Comparison of ENCODE assay signal across 17 cellular contexts in the genomic region with DNA sequence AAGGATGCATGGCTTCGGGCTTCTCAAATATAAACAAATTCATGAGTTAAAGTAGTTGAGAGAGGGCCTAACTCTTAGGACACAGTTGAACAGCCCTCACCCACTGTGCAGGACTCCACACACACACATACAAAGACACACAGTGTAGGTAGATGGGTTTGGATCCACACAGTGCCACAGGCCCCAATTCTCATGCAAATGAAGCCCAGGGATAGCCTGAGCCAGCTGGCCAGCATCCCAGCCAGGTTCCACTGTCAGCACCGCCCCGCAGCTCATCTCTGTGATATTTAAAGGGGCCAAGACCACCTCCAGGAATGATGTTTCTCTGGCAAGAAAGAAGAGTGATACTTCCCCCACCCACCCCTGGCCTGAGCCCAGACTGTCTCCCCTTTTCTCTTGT. TPM values are rescaled to one million over a fixed set of nuclear protein-coding genes. Genes with fewer than 3 reads are reported as not detected.
DNase-seq lines count a peak whose midpoint lies in the region; ATAC-seq and TF ChIP-seq lines count a peak whose summit lies in the region.
"Had no signal": no experiment of that assay in that cellular context is flagged by ENCODE, and none has a peak within 500 bp of the region (broad histone marks: within the 10 kb centered on the region; RNA-seq: fewer than 3 reads in every experiment).

No MANE protein-coding gene starts in this region.

- no peaks in the 10 kb centered on the region for H3K9me3 ChIP-seq in endodermal cell (ENCODE audit: control insufficient read depth, low read length)
- no peaks in the 10 kb centered on the region for H3K9me3 ChIP-seq in suprapubic skin
- H3K9me3 ChIP-seq: left ventricle myocardium inferior had no signal

- H3K9me3 Mint-ChIP-seq in MCF 10A (ENCODE audit: unreplicated experiment) (no peaks in the 10 kb centered on the region), endodermal cell (no peaks in the 10 kb centered on the region)
- no peaks in the 10 kb centered on the region for H3K9me3 Mint-ChIP-seq in activated CD4-positive, alpha-beta T cell treated with anti-CD3 and anti-CD28 coated beads, Interleukin-2, amount 10 ng/mL, durations not matched to agents 7 days and 5 days
- H3K9me3 Mint-ChIP-seq: activated naive CD8-positive, alpha-beta T cell treated with anti-CD3 and anti-CD28 coated beads for 36 hours; activated T-cell treated with anti-CD3 and anti-CD28 coated beads, Interleukin-2, amount 50 U/mL, for 24 hours; stimulated activated naive CD8-positive, alpha-beta T cell treated with anti-CD3 and anti-CD28 coated beads, Interleukin-15, amount 100 ng/mL, for 72 hours had no signal

- no peak for ATAC-seq in HG03045 (IDR thresholded peaks at IDR 0.05; ENCODE audit: unreplicated experiment)
- ATAC-seq: stimulated activated naive CD8-positive, alpha-beta T cell treated with anti-CD3 and anti-CD28 coated beads, Interleukin-15, amount 100 ng/mL, for 72 hours had no signal

- H3K4me3 Mint-ChIP-seq in MCF 10A (ENCODE audit: unreplicated experiment), result no peak overlapping the region
- no peak overlapping the region for H3K4me3 Mint-ChIP-seq in endodermal cell
- H3K4me3 Mint-ChIP-seq in activated CD4-positive, alpha-beta T cell treated with anti-CD3 and anti-CD28 coated beads, Interleukin-2, amount 10 ng/mL, durations not matched to agents 7 days and 5 days, result no peak overlapping the region
- H3K4me3 Mint-ChIP-seq: activated naive CD8-positive, alpha-beta T cell treated with anti-CD3 and anti-CD28 coated beads for 36 hours; activated T-cell treated with anti-CD3 and anti-CD28 coated beads, Interleukin-2, amount 50 U/mL, for 24 hours; CD4-positive, alpha-beta memory T cell; stimulated activated naive CD8-positive, alpha-beta T cell treated with anti-CD3 and anti-CD28 coated beads, Interleukin-15, amount 100 ng/mL, for 72 hours had no signal

- TF ChIP-seq CTCF in MCF 10A (IDR thresholded peaks at IDR 0.05; ENCODE audit: unreplicated experiment) (no peak), endodermal cell (conservative IDR thresholded peaks at IDR 0.05) (no peak), suprapubic skin (IDR thresholded peaks at IDR 0.05) (no peak)

- in situ Hi-C loops in T47D (cut with HindIII; ENCODE audit: low pct_unique_long_range_greater_than_20kb, low sequenced_read_pairs), result no loop called here

- H3K27me3 Mint-ChIP-seq in MCF 10A (ENCODE audit: insufficient read depth, unreplicated experiment) (no peaks in the 10 kb centered on the region), endodermal cell (ENCODE audit: insufficient read depth) (no peaks in the 10 kb centered on the region)
- H3K27me3 Mint-ChIP-seq in activated CD4-positive, alpha-beta T cell treated with anti-CD3 and anti-CD28 coated beads, Interleukin-2, amount 10 ng/mL, durations not matched to agents 7 days and 5 days, result no peaks in the 10 kb centered on the region
- H3K27me3 Mint-ChIP-seq: activated naive CD8-positive, alpha-beta T cell treated with anti-CD3 and anti-CD28 coated beads for 36 hours; activated T-cell treated with anti-CD3 and anti-CD28 coated beads, Interleukin-2, amount 50 U/mL, for 24 hours; CD4-positive, alpha-beta memory T cell; stimulated activated naive CD8-positive, alpha-beta T cell treated with anti-CD3 and anti-CD28 coated beads, Interleukin-15, amount 100 ng/mL, for 72 hours had no signal

- H3K36me3 Mint-ChIP-seq in MCF 10A (ENCODE audit: insufficient read depth, unreplicated experiment), result peaks cover 11% of the 10 kb centered on the region
- no peaks in the 10 kb centered on the region for H3K36me3 Mint-ChIP-seq in endodermal cell (ENCODE audit: low read depth)
- H3K36me3 Mint-ChIP-seq in activated CD4-positive, alpha-beta T cell treated with anti-CD3 and anti-CD28 coated beads, Interleukin-2, amount 10 ng/mL, durations not matched to agents 7 days and 5 days (ENCODE audit: low read depth), result peaks cover 5% of the 10 kb centered on the region
- H3K36me3 Mint-ChIP-seq: activated naive CD8-positive, alpha-beta T cell treated with anti-CD3 and anti-CD28 coated beads for 36 hours had no signal

- H3K4me1 ChIP-seq in endodermal cell (ENCODE audit: control insufficient read depth, insufficient read depth, low read length), result no peaks in the 10 kb centered on the region
- no peaks in the 10 kb centered on the region for H3K4me1 ChIP-seq in suprapubic skin
- H3K4me1 ChIP-seq: left ventricle myocardium inferior, SJSA1 had no signal

- CTCF ChIA-PET in MCF 10A (lab: Yijun Ruan, JAX), result interaction anchor here (0.6 to 0.7 kb wide), 3 partner anchors 56 to 683 kb away, joined by 3 read pairs; no protein-coding TSS in a partner anchor
- CTCF ChIA-PET in activated CD4-positive, alpha-beta T cell treated with anti-CD3 and anti-CD28 coated beads, Interleukin-2, amount 10 ng/mL, durations not matched to agents 7 days and 5 days (lab: Charles Lee), result interaction anchor here (1.4 to 3.8 kb wide), 4 partner anchors 10 to 26 kb away, joined by 3 to 9 read pairs (median 4); no protein-coding TSS in a partner anchor

- H3K4me3 ChIP-seq in endodermal cell (ENCODE audit: low read length) (no peak overlapping the region), suprapubic skin (no peak overlapping the region)
- H3K4me3 ChIP-seq: left ventricle myocardium inferior, SJSA1 had no signal

- TF ChIP-seq POLR2A in suprapubic skin (IDR thresholded peaks at IDR 0.05), result no peak

- peaks cover 6% of the 10 kb centered on the region for H3K36me3 ChIP-seq in endodermal cell (ENCODE audit: control insufficient read depth, insufficient read depth, low read length)
- peaks cover 10% of the 10 kb centered on the region for H3K36me3 ChIP-seq in suprapubic skin

- WGBS in endodermal cell (ENCODE audit: insufficient coverage in 1 of 2, insufficient read length in 1 of 2), 2 experiments, result 69% methylated on average over 3 of the region's 3 CpGs; no CpG with 5 or more reads in 1 of the 2 experiments
- WGBS in suprapubic skin, result 32% methylated on average over 3 of the region's 3 CpGs

- TF ChIP-seq EP300 in suprapubic skin (IDR thresholded peaks at IDR 0.05), result no peak

- POLR2A ChIA-PET in MCF 10A (lab: Yijun Ruan, JAX), result interaction anchor here (4.8 kb wide), 1 partner anchor 11 kb away, joined by 20 read pairs; a partner anchor contains a TSS
- POLR2A ChIA-PET in activated CD4-positive, alpha-beta T cell treated with anti-CD3 and anti-CD28 coated beads, Interleukin-2, amount 10 ng/mL, durations not matched to agents 7 days and 5 days (lab: Charles Lee), result no interaction called here

- H3K27ac Mint-ChIP-seq in MCF 10A (ENCODE audit: low read depth, unreplicated experiment) (no peak overlapping the region), endodermal cell (no peak overlapping the region)
- no peak overlapping the region for H3K27ac Mint-ChIP-seq in activated CD4-positive, alpha-beta T cell treated with anti-CD3 and anti-CD28 coated beads, Interleukin-2, amount 10 ng/mL, durations not matched to agents 7 days and 5 days
- H3K27ac Mint-ChIP-seq: activated naive CD8-positive, alpha-beta T cell treated with anti-CD3 and anti-CD28 coated beads for 36 hours; activated T-cell treated with anti-CD3 and anti-CD28 coated beads, Interleukin-2, amount 50 U/mL, for 24 hours; stimulated activated naive CD8-positive, alpha-beta T cell treated with anti-CD3 and anti-CD28 coated beads, Interleukin-15, amount 100 ng/mL, for 72 hours had no signal

- no TSS peak for BruUV-seq in MCF 10A (replicated peaks; lab: Mats Ljungman, UMichigan)

- intact Hi-C loops in MCF 10A (cut with micrococcal nuclease), result no loop called here

- no peak overlapping the region for H3K9ac ChIP-seq in endodermal cell (ENCODE audit: extremely low read depth, low read length, poor library complexity, severe bottlenecking)

- H3K27ac ChIP-seq in endodermal cell (ENCODE audit: low read depth, low read length) (no peak overlapping the region), suprapubic skin (no peak overlapping the region)
- H3K27ac ChIP-seq: left ventricle myocardium inferior, SJSA1 had no signal

- H3K27me3 ChIP-seq in endodermal cell (ENCODE audit: control insufficient read depth, insufficient read depth, low read length, poor library complexity, severe bottlenecking), result no peaks in the 10 kb centered on the region
- H3K27me3 ChIP-seq in suprapubic skin, result no peaks in the 10 kb centered on the region
- H3K27me3 ChIP-seq: SJSA1 had no signal

- peak; percentile 30 to 53 for DNase-seq in T47D (ENCODE audit: low read depth in 1 of 2, low spot score in 1 of 2)
- no peak for DNase-seq in MCF 10A (ENCODE audit: unreplicated experiment)
- DNase-seq in NCI-H345 treated with DMSO at 0.1 percent for 48 hours (lab: John Stamatoyannopoulos, UW; ENCODE audit: unreplicated experiment), result peak; percentile 49
- DNase-seq in endodermal cell, result peak; percentile 82
- peak; percentile 30 to 32 for DNase-seq in suprapubic skin (ENCODE audit: low spot score in 2 of 2)
- no peak for DNase-seq in NOMO-1 (lab: John Stamatoyannopoulos, UW; ENCODE audit: unreplicated experiment in 2 of 2)
- no peak for DNase-seq in activated CD4-positive, alpha-beta T cell treated with anti-CD3 and anti-CD28 coated beads, Interleukin-2, amount 10 ng/mL, durations not matched to agents 7 days and 5 days
- DNase-seq: ACHN; activated naive CD8-positive, alpha-beta T cell treated with anti-CD3 and anti-CD28 coated beads for 36 hours; activated T-cell treated with anti-CD3 and anti-CD28 coated beads, Interleukin-2, amount 50 U/mL, for 24 hours; CD4-positive, alpha-beta memory T cell; hypothalamus; left ventricle myocardium inferior; NCI-H1436; stimulated activated naive CD8-positive, alpha-beta T cell treated with anti-CD3 and anti-CD28 coated beads, Interleukin-15, amount 100 ng/mL, for 72 hours had no signal

- peaks cover 5% of the 10 kb centered on the region for H3K4me1 Mint-ChIP-seq in MCF 10A (ENCODE audit: insufficient read depth, unreplicated experiment)
- peaks cover 3% of the 10 kb centered on the region for H3K4me1 Mint-ChIP-seq in endodermal cell
- peaks cover 3% of the 10 kb centered on the region for H3K4me1 Mint-ChIP-seq in activated CD4-positive, alpha-beta T cell treated with anti-CD3 and anti-CD28 coated beads, Interleukin-2, amount 10 ng/mL, durations not matched to agents 7 days and 5 days

RNA-seq across cellular contexts. Expression of a gene that starts 11.7 kb away (rescaled TPM):
- total RNA-seq in MCF 10A (2022) (11.9 and 14.4 TPM in 2 replicates), endodermal cell (10 to 100 TPM; 11.4 to 16.0 TPM), suprapubic skin (10 to 100 TPM in 1 of 4 donors, 1 to 10 TPM in 3; 6.7 to 10.1 (median 8.8) TPM)
- polyA plus RNA-seq in endodermal cell (2013, experiment 1 of 2), result 11.5 TPM
- polyA plus RNA-seq in endodermal cell (2013, experiment 2 of 2), result 10.1 TPM
- 10 to 100 TPM; 18.0 to 18.2 TPM for total RNA-seq in activated CD4-positive, alpha-beta T cell treated with anti-CD3 and anti-CD28 coated beads, Interleukin-2, amount 10 ng/mL, durations not matched to agents 7 days and 5 days

RNA-seq across cellular contexts. Expression of a gene that starts 30.7 kb away (rescaled TPM):
- total RNA-seq in MCF 10A (2022), result 8.1 and 8.6 TPM in 2 replicates
- total RNA-seq in endodermal cell, result 10 to 100 TPM; 19.8 to 20.1 TPM
- 14.0 TPM for polyA plus RNA-seq in endodermal cell (2013, experiment 1 of 2)
- polyA plus RNA-seq in endodermal cell (2013, experiment 2 of 2), result 10.8 TPM
- total RNA-seq in suprapubic skin, result 100 to 1,000 TPM in 1 of 4 donors, 10 to 100 TPM in 3; 86.1 to 141 (median 93.4) TPM
- 10 to 100 TPM; 25.6 to 26.3 TPM for total RNA-seq in activated CD4-positive, alpha-beta T cell treated with anti-CD3 and anti-CD28 coated beads, Interleukin-2, amount 10 ng/mL, durations not matched to agents 7 days and 5 days

Comparison
In these comparisons a context has a peak if more than half of its experiments do, and no peak if none do; other contexts are left out.
1. DNase-seq: peak in T47D (2 of 2), NCI-H345 treated with DMSO at 0.1 percent for 48 hours (single experiment), endodermal cell (single experiment) and suprapubic skin (2 of 2); none in MCF 10A (single experiment), NOMO-1 (0 of 2) and activated CD4-positive, alpha-beta T cell treated with anti-CD3 and anti-CD28 coated beads, Interleukin-2, amount 10 ng/mL, durations not matched to agents 7 days and 5 days (single experiment).